Comparison of ENCODE assay signal across 18 cellular contexts in genomic region chr10:86294346-86295265, GRCh38.
A peak's percentile ranks its signal among the peaks of the same experiment; 100 is the strongest.
DNase-seq lines count a peak whose midpoint lies in the region; ATAC-seq and TF ChIP-seq lines count a peak whose summit lies in the region.
"Had no signal": no experiment of that assay in that cellular context is flagged by ENCODE, and none has a peak within 500 bp of the region (broad histone marks: within the 10 kb centered on the region; RNA-seq: fewer than 3 reads in every experiment).

No MANE protein-coding gene starts in this region.

- no peaks in the 10 kb centered on the region for H3K27me3 ChIP-seq in H9 (ENCODE audit: insufficient read depth, low read length)
- no peaks in the 10 kb centered on the region for H3K27me3 ChIP-seq in WERI-Rb-1 (ENCODE audit: insufficient read depth, low read depth, severe bottlenecking)
- no peaks in the 10 kb centered on the region for H3K27me3 ChIP-seq in endodermal cell (ENCODE audit: control insufficient read depth, insufficient read depth, low read length, poor library complexity, severe bottlenecking)
- H3K27me3 ChIP-seq in ovary, result no peaks in the 10 kb centered on the region

- H3K27ac ChIP-seq in H9 (ENCODE audit: insufficient read length, low read depth, low read length) (no peak overlapping the region), WERI-Rb-1 (no peak overlapping the region), endodermal cell (ENCODE audit: low read depth, low read length) (no peak overlapping the region), ovary (no peak overlapping the region)

- H3K4me1 Mint-ChIP-seq in H9, result peaks cover 39 to 41% of the 10 kb centered on the region in 2 experiments
- H3K4me1 Mint-ChIP-seq in endodermal cell, result no peaks in the 10 kb centered on the region
- H3K4me1 Mint-ChIP-seq: CD14-positive monocyte had no signal

- no peak overlapping the region for H4K91ac ChIP-seq in H9 (ENCODE audit: insufficient read length, low read depth, low read length)

- H3K9ac ChIP-seq in H9 (ENCODE audit: extremely low read depth, insufficient read length, low read length) (no peak overlapping the region), endodermal cell (ENCODE audit: extremely low read depth, low read length, poor library complexity, severe bottlenecking) (no peak overlapping the region)

- H3T11ph ChIP-seq in H9 (ENCODE audit: low read length), result no peak overlapping the region

- no peak overlapping the region for H2BK5ac ChIP-seq in H9 (ENCODE audit: insufficient read length, low read length)

- no peaks in the 10 kb centered on the region for H3K36me3 ChIP-seq in WERI-Rb-1
- no peaks in the 10 kb centered on the region for H3K36me3 ChIP-seq in endodermal cell (ENCODE audit: control insufficient read depth, insufficient read depth, low read length)
- H3K36me3 ChIP-seq in ovary, result no peaks in the 10 kb centered on the region

- H3K79me2 ChIP-seq in H9 (ENCODE audit: insufficient read depth, low read length), result no peaks in the 10 kb centered on the region

- H4K5ac ChIP-seq in H9 (ENCODE audit: insufficient read length, low read depth, low read length), result no peak overlapping the region

- TF ChIP-seq EP300 in ovary (IDR thresholded peaks at IDR 0.05), result no peak

- no peak overlapping the region for H2BK20ac ChIP-seq in H9 (ENCODE audit: low read depth, low read length, poor library complexity, severe bottlenecking)

- H2AFZ ChIP-seq in H9 (ENCODE audit: low read length), result no peak overlapping the region

- H3K23ac ChIP-seq in H9 (ENCODE audit: insufficient read length, low read depth, low read length), result no peak overlapping the region

- no peak overlapping the region for H3K18ac ChIP-seq in H9 (ENCODE audit: insufficient read length, low read depth, low read length)

- H3K23me2 ChIP-seq in H9 (ENCODE audit: insufficient read length, low read depth, low read length, poor library complexity, severe bottlenecking), result no peaks in the 10 kb centered on the region

- no peak overlapping the region for H3K4me2 ChIP-seq in H9 (ENCODE audit: insufficient read depth, insufficient read length, low read length)

- no peaks in the 10 kb centered on the region for H4K20me1 ChIP-seq in H9 (ENCODE audit: control insufficient read depth, insufficient read depth, insufficient read length)

- H3K36me3 Mint-ChIP-seq in H9 (ENCODE audit: insufficient read depth in 1 of 3, low read depth in 3 of 3), result no peaks in the 10 kb centered on the region
- no peaks in the 10 kb centered on the region for H3K36me3 Mint-ChIP-seq in endodermal cell (ENCODE audit: low read depth)
- H3K36me3 Mint-ChIP-seq: CD14-positive monocyte had no signal

- no peak overlapping the region for H2BK15ac ChIP-seq in H9 (ENCODE audit: low read depth, low read length)

- H3K56ac ChIP-seq in H9 (ENCODE audit: insufficient read length, low read depth, low read length), result no peak overlapping the region

- H3K9me3 ChIP-seq in H9 (ENCODE audit: control insufficient read depth, low read depth, low read length) (no peaks in the 10 kb centered on the region), WERI-Rb-1 (ENCODE audit: severe bottlenecking) (no peaks in the 10 kb centered on the region), endodermal cell (ENCODE audit: control insufficient read depth, low read length) (no peaks in the 10 kb centered on the region), ovary (no peaks in the 10 kb centered on the region)

- intact Hi-C loops in posterior vena cava (cut with DNase I), result no loop called here
- intact Hi-C loops in ovary (cut with DNase I), result no loop called here

- H2BK120ac ChIP-seq in H9 (ENCODE audit: low read depth, low read length, poor library complexity, severe bottlenecking), result no peak overlapping the region

- H3K4me3 ChIP-seq in WERI-Rb-1 (ENCODE audit: low read depth, low read length) (no peak overlapping the region), endodermal cell (ENCODE audit: low read length) (no peak overlapping the region), ovary (no peak overlapping the region)

- H3K79me1 ChIP-seq in H9 (ENCODE audit: insufficient read depth, low read depth, low read length, poor library complexity, severe bottlenecking), result no peaks in the 10 kb centered on the region

- H3K4me3 Mint-ChIP-seq in H9, result no peak overlapping the region
- H3K4me3 Mint-ChIP-seq in endodermal cell, result no peak overlapping the region
- H3K4me3 Mint-ChIP-seq: CD14-positive monocyte had no signal

- H3K14ac ChIP-seq in H9 (ENCODE audit: insufficient read depth, low read length), result no peak overlapping the region

- H4K8ac ChIP-seq in H9 (replicated peaks; ENCODE audit: insufficient read length, low read depth, low read length), result no peak overlapping the region

- ATAC-seq in GM18861 (IDR thresholded peaks at IDR 0.05; ENCODE audit: unreplicated experiment), result no peak
- ATAC-seq: HepG2 had no signal

- no peak for TF ChIP-seq POLR2A in ovary (IDR thresholded peaks at IDR 0.05)

- peaks cover 16% of the 10 kb centered on the region for H3K27me3 Mint-ChIP-seq in H9 (ENCODE audit: low read depth)
- H3K27me3 Mint-ChIP-seq in endodermal cell (ENCODE audit: insufficient read depth), result peaks cover 6% of the 10 kb centered on the region

- no peak overlapping the region; a peak in 1 of 7 replicates for H3K27ac Mint-ChIP-seq in H9
- H3K27ac Mint-ChIP-seq in endodermal cell, result no peak overlapping the region
- H3K27ac Mint-ChIP-seq: CD14-positive monocyte had no signal

- no peak for TF ChIP-seq CTCF in H9 (conservative IDR thresholded peaks at IDR 0.05)
- TF ChIP-seq CTCF in WERI-Rb-1 (IDR thresholded peaks at IDR 0.05; ENCODE audit: low read depth, low read length), result no peak
- TF ChIP-seq CTCF in endodermal cell (conservative IDR thresholded peaks at IDR 0.05), result no peak
- TF ChIP-seq CTCF in ovary (IDR thresholded peaks at IDR 0.05), result no peak

- H2AK5ac ChIP-seq in H9 (ENCODE audit: insufficient read length, low read length), result no peak overlapping the region

- H3K9me3 Mint-ChIP-seq in H9, result peaks cover 0 to 2% of the 10 kb centered on the region in 2 experiments; a peak in 1 of 5 replicates
- H3K9me3 Mint-ChIP-seq in endodermal cell, result no peaks in the 10 kb centered on the region
- H3K9me3 Mint-ChIP-seq: CD14-positive monocyte had no signal

- no peak overlapping the region for H2BK12ac ChIP-seq in H9 (ENCODE audit: insufficient read length, low read depth, low read length)

- DNase-seq in H9, result peak; percentile 24
- DNase-seq in WERI-Rb-1, result peak; percentile 3
- DNase-seq in endodermal cell, result peak; percentile 32
- peak; percentile 50 for DNase-seq in posterior vena cava (ENCODE audit: low spot score)
- DNase-seq in activated CD4-positive, CD25-positive, alpha-beta regulatory T cell treated with anti-CD3 and anti-CD28 coated beads, Interleukin-2, amount 50 U/mL, for 72 hours, result no peak
- DNase-seq in RKO (ENCODE audit: low spot score), result no peak
- no peak for DNase-seq in ovary
- DNase-seq: ACHN, AML-193, DMS 273 treated with DMSO at 0.1 percent for 48 hours, KG1, NCI-H1436 treated with DMSO at 0.1 percent for 48 hours, NCI-H2081 treated with DMSO at 0.1 percent for 48 hours, NCI-H510A treated with DMSO at 0.1 percent for 48 hours, Right ventricle myocardium superior had no signal

- WGBS in H9 (ENCODE audit: extremely low coverage, insufficient read length, low lambda C conversion rate), result no CpG with 5 or more reads among the region's 16 CpGs
- 88 to 94% methylated on average over 13 to 16 of the region's 16 CpGs for WGBS in endodermal cell (ENCODE audit: insufficient coverage in 1 of 2, insufficient read length in 1 of 2), 2 experiments
- 75 to 84% (median 83%) methylated on average over 16 of the region's 16 CpGs for WGBS in ovary, 3 donors

- H3K4me1 ChIP-seq in H9 (ENCODE audit: insufficient read depth, low read length) (peaks cover 3% of the 10 kb centered on the region; the same call in 1 of the 2 replicates), endodermal cell (ENCODE audit: control insufficient read depth, insufficient read depth, low read length) (no peaks in the 10 kb centered on the region), ovary (ENCODE audit: insufficient read depth) (no peaks in the 10 kb centered on the region)

- H3K4ac ChIP-seq in H9 (ENCODE audit: low read depth, low read length), result no peak overlapping the region

Comparison
In these comparisons a context has a peak if more than half of its experiments do, and no peak if none do; other contexts are left out.
1. DNase-seq: peak in H9 (single experiment), WERI-Rb-1 (single experiment), endodermal cell (single experiment) and posterior vena cava (single experiment); none in activated CD4-positive, CD25-positive, alpha-beta regulatory T cell treated with anti-CD3 and anti-CD28 coated beads, Interleukin-2, amount 50 U/mL, for 72 hours (single experiment), RKO (single experiment) and ovary (0 of 5).